In the genomic region with DNA sequence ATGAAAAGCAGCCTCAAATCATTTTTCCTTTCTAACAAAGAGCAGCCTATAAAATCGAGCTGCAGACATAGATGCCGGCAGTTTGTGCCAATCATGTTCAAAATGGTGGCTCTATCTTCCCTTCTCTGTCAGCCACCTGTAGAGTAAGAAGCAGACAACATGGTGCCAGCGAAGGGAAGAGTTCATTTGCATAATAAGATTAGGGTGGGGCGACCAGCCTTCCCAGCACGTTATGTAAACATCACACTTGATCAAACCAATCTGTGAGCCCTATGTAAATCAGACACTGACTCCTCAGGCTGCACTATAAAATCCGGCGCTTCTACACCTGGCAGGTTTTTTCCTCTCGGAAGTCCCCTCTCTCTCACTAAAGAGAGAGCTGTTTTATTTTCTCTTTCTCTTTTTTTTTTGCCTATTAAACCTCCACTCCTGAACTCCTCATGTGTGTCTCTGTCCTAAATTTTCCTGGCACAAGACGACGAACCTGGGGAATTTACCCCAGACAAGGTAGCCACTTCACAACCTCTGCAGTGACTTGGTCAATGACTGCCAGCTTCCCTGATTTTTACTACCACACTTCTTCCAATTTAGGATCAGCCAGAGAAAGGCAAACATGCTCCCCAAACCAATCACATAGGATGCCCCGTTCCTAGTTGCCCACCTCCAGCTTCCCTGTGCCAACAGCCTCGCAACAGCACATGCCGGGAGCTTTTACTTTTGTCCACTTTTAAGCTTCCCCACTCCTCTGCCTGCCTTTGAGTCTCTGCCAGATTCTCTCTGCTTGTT, we compare ENCODE assay signal across 16 cellular contexts. TPM values are rescaled to one million over a fixed set of nuclear protein-coding genes. Genes with fewer than 3 reads are reported as not detected.
DNase-seq lines count a peak whose midpoint lies in the region; ATAC-seq and TF ChIP-seq lines count a peak whose summit lies in the region.
"Had no signal": no experiment of that assay in that cellular context is flagged by ENCODE, and none has a peak within 500 bp of the region (broad histone marks: within the 10 kb centered on the region; RNA-seq: fewer than 3 reads in every experiment).

No MANE protein-coding gene starts in this region.

- H4K8ac ChIP-seq in mesendoderm (ENCODE audit: low read depth, low read length), result no peak overlapping the region

- H3K4me1 ChIP-seq in GM23338 (ENCODE audit: insufficient read depth) (no peaks in the 10 kb centered on the region), mesendoderm (ENCODE audit: control insufficient read depth, low read depth, low read length) (no peaks in the 10 kb centered on the region)
- H3K4me1 ChIP-seq: psoas muscle had no signal

- no peak overlapping the region for H2BK15ac ChIP-seq in mesendoderm (replicated peaks; ENCODE audit: low read depth)

- no peak for TF ChIP-seq CTCF in GM23338 (conservative IDR thresholded peaks at IDR 0.05; ENCODE audit: low read depth in 2 of 2)

- DNase-seq in GM23338 (ENCODE audit: low spot score) (no peak), NCI-H1436 treated with DMSO at 0.1 percent for 48 hours (lab: John Stamatoyannopoulos, UW) (peak; percentile 21), NCI-H748 treated with DMSO at 0.1 percent for 48 hours (lab: John Stamatoyannopoulos, UW) (peak; percentile 97), mesendoderm (peak; percentile 81), SHP77 treated with DMSO at 0.1 percent for 48 hours (lab: John Stamatoyannopoulos, UW) (no peak), NCI-H1694 treated with DMSO at 0.1 percent for 48 hours (lab: John Stamatoyannopoulos, UW) (no peak)
- no peak for DNase-seq in activated CD8-positive, alpha-beta memory T cell treated with anti-CD3 and anti-CD28 coated beads, Interleukin-2, amount 50 U/mL, for 4 hours
- DNase-seq: activated CD4-positive, alpha-beta T cell treated with anti-CD3 and anti-CD28 coated beads for 4 hours; anterior cingulate cortex; mesenchymal stem cell; psoas muscle; small intestine; T1000 had no signal

- H3K36me3 ChIP-seq in GM23338 (ENCODE audit: insufficient read depth), result peaks cover 23% of the 10 kb centered on the region
- peaks cover 1% of the 10 kb centered on the region for H3K36me3 ChIP-seq in mesendoderm (ENCODE audit: control insufficient read depth, insufficient read depth, low read length)

- H3K27me3 ChIP-seq in GM23338 (ENCODE audit: insufficient read depth), result no peaks in the 10 kb centered on the region
- no peaks in the 10 kb centered on the region for H3K27me3 ChIP-seq in mesendoderm (ENCODE audit: insufficient read depth, low read length, poor library complexity)

- no peak overlapping the region for H2BK5ac ChIP-seq in mesendoderm (ENCODE audit: low read length)

- H3K4me3 Mint-ChIP-seq in GM23338, result no peak overlapping the region
- H3K4me3 Mint-ChIP-seq: nephron had no signal

- no peak overlapping the region for H3K9ac ChIP-seq in mesendoderm (ENCODE audit: low read length)

- H3K27ac ChIP-seq in GM23338 (ENCODE audit: low read depth) (no peak overlapping the region), mesendoderm (ENCODE audit: low read depth, low read length) (no peak overlapping the region)
- H3K27ac ChIP-seq: psoas muscle had no signal

- no CpG with 5 or more reads among the region's 13 CpGs for WGBS in mesendoderm (ENCODE audit: extremely low coverage, insufficient coverage, low lambda C conversion rate)

- no peak overlapping the region for H3K4ac ChIP-seq in mesendoderm (ENCODE audit: low read depth, low read length)

- H3K4me3 ChIP-seq in GM23338 (no peak overlapping the region), mesendoderm (ENCODE audit: low read length) (no peak overlapping the region)
- H3K4me3 ChIP-seq: psoas muscle had no signal

- no peak overlapping the region for H3K23ac ChIP-seq in mesendoderm (ENCODE audit: low read length)

- no peak overlapping the region for H4K5ac ChIP-seq in mesendoderm (ENCODE audit: low read length)

- H3K56ac ChIP-seq in mesendoderm (ENCODE audit: low read length), result no peak overlapping the region

- H3K18ac ChIP-seq in mesendoderm (ENCODE audit: low read length), result no peak overlapping the region

- no peak overlapping the region for H2AFZ ChIP-seq in GM23338

- H4K20me1 ChIP-seq in GM23338 (replicated peaks; ENCODE audit: insufficient read depth), result no peaks in the 10 kb centered on the region

- peak; percentile 60 for ATAC-seq in GM23338
- no peak for ATAC-seq in GM19324 (IDR thresholded peaks at IDR 0.05; ENCODE audit: low FRiP score, unreplicated experiment)
- ATAC-seq: psoas muscle, SK-N-SH treated with all-trans-retinoic acid at 6 μM for 48 hours had no signal

- H3K79me2 ChIP-seq in GM23338 (replicated peaks; ENCODE audit: insufficient read depth), result no peaks in the 10 kb centered on the region
- no peaks in the 10 kb centered on the region for H3K79me2 ChIP-seq in mesendoderm (ENCODE audit: control insufficient read depth, insufficient read depth, low read length)

- H3K36me3 Mint-ChIP-seq in GM23338 (ENCODE audit: low read depth), result peaks cover 39% of the 10 kb centered on the region

- no peaks in the 10 kb centered on the region for H3K9me3 Mint-ChIP-seq in GM23338
- H3K9me3 Mint-ChIP-seq: nephron had no signal

- peak overlapping the region; percentile 51 for H3K27ac Mint-ChIP-seq in GM23338

- peaks cover 5% of the 10 kb centered on the region; the same call in 2 of the 3 replicates for H3K4me1 Mint-ChIP-seq in GM23338

- H2BK120ac ChIP-seq in mesendoderm (ENCODE audit: low read depth, low read length), result no peak overlapping the region

- H3K9me2 ChIP-seq in GM23338 (ENCODE audit: insufficient read depth), result no peaks in the 10 kb centered on the region

- H3K27me3 Mint-ChIP-seq in GM23338 (ENCODE audit: insufficient read depth, low read depth, poor library complexity), result no peaks in the 10 kb centered on the region

- H3K4me2 ChIP-seq in GM23338 (no peak overlapping the region), mesendoderm (ENCODE audit: low read length) (no peak overlapping the region)

- H2AK5ac ChIP-seq in mesendoderm (ENCODE audit: low read length), result no peak overlapping the region

- H3K79me1 ChIP-seq in mesendoderm (ENCODE audit: low read length), result no peaks in the 10 kb centered on the region

- H3F3A ChIP-seq in GM23338 (replicated peaks; ENCODE audit: low read depth), result no peaks in the 10 kb centered on the region

TF ChIP-seq in GM23338, 12 proteins besides CTCF, POLR2A, EP300 and RAD21:
- TF ChIP-seq STAT1 (IDR thresholded peaks at IDR 0.05; ENCODE audit: unreplicated experiment) (no peak), REST (IDR thresholded peaks at IDR 0.05; ENCODE audit: unreplicated experiment) (no peak), EZH2 (IDR thresholded peaks at IDR 0.05; ENCODE audit: low read depth, unreplicated experiment) (no peak), CREB1 (CRISPR knock-in tag; IDR thresholded peaks at IDR 0.05; ENCODE audit: low read depth) (no peak), EZH2phosphoT487 (IDR thresholded peaks at IDR 0.05; ENCODE audit: unreplicated experiment) (no peak), POLR2AphosphoS5 (IDR thresholded peaks at IDR 0.05; ENCODE audit: low read depth) (no peak)

RNA-seq across cellular contexts. Expression of gene TPMT, which starts 12.9 kb away (rescaled TPM):
- total RNA-seq in GM23338 (2014; rRNA removed; shearing (Covaris generic)), result 17.5 and 21.6 TPM in 2 replicates
- 15.5 and 19.5 TPM in 2 replicates for polyA plus RNA-seq in GM23338 (2016; fragmentation: Nextera tagmentation; extraction: Ambion mirVana)
- 16.8 TPM for polyA plus RNA-seq in mesendoderm (2013, experiment 1 of 2)
- 18.1 TPM for polyA plus RNA-seq in mesendoderm (2013, experiment 2 of 2)

RNA-seq across cellular contexts. Expression of gene KDM1B, which starts 13.2 kb away (rescaled TPM):
- 6.9 and 9.0 TPM in 2 replicates for total RNA-seq in GM23338 (2014; rRNA removed; shearing (Covaris generic))
- polyA plus RNA-seq in GM23338 (2016; fragmentation: Nextera tagmentation; extraction: Ambion mirVana), result 2.2 and 3.8 TPM in 2 replicates
- polyA plus RNA-seq in mesendoderm (2013, experiment 1 of 2), result 4.8 TPM
- polyA plus RNA-seq in mesendoderm (2013, experiment 2 of 2), result 4.7 TPM

RNA-seq across cellular contexts. Expression of gene NHLRC1, which starts 19.5 kb away (rescaled TPM):
- total RNA-seq in GM23338 (2014; rRNA removed; shearing (Covaris generic)), result 1.0 and 1.1 TPM in 2 replicates
- 1.1 and 1.2 TPM in 2 replicates for polyA plus RNA-seq in GM23338 (2016; fragmentation: Nextera tagmentation; extraction: Ambion mirVana)
- 1.1 TPM for polyA plus RNA-seq in mesendoderm (2013, experiment 1 of 2)
- 1.2 TPM for polyA plus RNA-seq in mesendoderm (2013, experiment 2 of 2)

Comparison
In these comparisons a context has a peak if more than half of its experiments do, and no peak if none do; other contexts are left out.
1. DNase-seq: peak in NCI-H1436 treated with DMSO at 0.1 percent for 48 hours (single experiment), NCI-H748 treated with DMSO at 0.1 percent for 48 hours (single experiment) and mesendoderm (single experiment); none in GM23338 (single experiment), SHP77 treated with DMSO at 0.1 percent for 48 hours (single experiment), NCI-H1694 treated with DMSO at 0.1 percent for 48 hours (single experiment) and activated CD8-positive, alpha-beta memory T cell treated with anti-CD3 and anti-CD28 coated beads, Interleukin-2, amount 50 U/mL, for 4 hours (single experiment).